ENCODE assay signal across 1 cellular context in genomic region chr14:77007339-77007974, GRCh38.
TF ChIP-seq lines count a peak whose summit lies in the region.

No MANE protein-coding gene starts in this region.

TF ChIP-seq in H1, 55 proteins besides CTCF, POLR2A, EP300 and RAD21:
- TF ChIP-seq POU5F1 (IDR thresholded peaks at IDR 0.05; ENCODE audit: low read depth, low read length) (no peak), CHD1 (IDR thresholded peaks at IDR 0.05; ENCODE audit: low read depth, low read length) (no peak), E2F6 (IDR thresholded peaks at IDR 0.05) (no peak), JUN (IDR thresholded peaks at IDR 0.05; ENCODE audit: low read depth, low read length) (no peak), BACH1 (IDR thresholded peaks at IDR 0.05; ENCODE audit: low read length) (no peak), CBX8 (IDR thresholded peaks at IDR 0.05; ENCODE audit: borderline replicate concordance, low read depth, low read length) (no peak), TBP (IDR thresholded peaks at IDR 0.05; ENCODE audit: low read depth, low read length) (no peak), MAX (IDR thresholded peaks at IDR 0.05) (no peak), KDM5A (IDR thresholded peaks at IDR 0.05; ENCODE audit: low read length) (no peak), RBBP5 (IDR thresholded peaks at IDR 0.05; ENCODE audit: borderline replicate concordance, low read depth, low read length) (no peak), SIRT6 (IDR thresholded peaks at IDR 0.05; ENCODE audit: low read length) (no peak), HDAC6 (IDR thresholded peaks at IDR 0.05; ENCODE audit: low read depth, low read length) (no peak), CHD7 (IDR thresholded peaks at IDR 0.05; ENCODE audit: insufficient replicate concordance, low read length) (no peak), CEBPB (IDR thresholded peaks at IDR 0.05; ENCODE audit: low read depth, low read length) (no peak)
